Comparison of ENCODE assay signal across 8 cellular contexts in the genomic region with DNA sequence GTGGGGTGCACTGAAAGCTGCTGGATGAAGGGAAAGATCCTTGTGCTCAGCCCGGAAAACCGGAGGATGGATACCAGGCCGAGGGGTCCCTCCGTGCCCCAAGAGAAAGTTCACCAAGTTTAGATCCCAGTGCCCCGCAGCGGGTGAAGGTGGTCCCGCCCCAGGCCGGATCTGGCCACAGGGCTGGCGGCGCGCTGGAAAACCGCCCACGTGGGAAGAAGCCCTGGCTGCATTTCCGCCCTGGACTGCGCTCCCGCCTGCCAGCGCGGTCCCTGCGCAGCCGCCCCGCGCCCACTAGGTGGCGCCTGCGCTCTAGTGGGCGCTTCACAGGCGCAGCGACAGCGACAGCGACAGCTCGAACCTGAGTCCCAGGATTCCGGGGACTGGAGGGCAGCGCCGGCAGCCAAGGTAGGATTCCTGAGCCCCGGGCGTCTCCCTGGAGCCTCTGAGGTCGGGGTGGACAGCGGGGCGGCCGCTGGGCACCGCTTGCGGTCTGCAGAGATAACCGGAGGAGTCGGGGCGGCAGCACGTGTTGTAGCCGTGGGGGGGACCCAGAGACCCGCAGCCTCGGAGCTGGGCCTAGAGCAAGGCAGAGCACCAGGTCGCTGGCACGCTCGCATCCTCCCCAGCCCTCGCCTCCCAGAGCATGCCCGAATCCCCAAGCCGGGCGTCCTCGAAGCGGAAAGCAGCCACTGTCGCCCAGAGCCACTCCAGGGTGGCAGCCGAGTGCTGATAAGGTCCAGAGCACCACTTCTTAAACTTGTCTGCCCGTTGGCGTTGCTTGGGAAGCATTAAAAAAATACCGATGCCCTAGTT. TPM values are rescaled to one million over a fixed set of nuclear protein-coding genes. Genes with fewer than 3 reads are reported as not detected.
A peak's percentile ranks its signal among the peaks of the same experiment; 100 is the strongest.
DNase-seq lines count a peak whose midpoint lies in the region; ATAC-seq and TF ChIP-seq lines count a peak whose summit lies in the region.

TSS of gene CHD9 (plus strand) at position 322 of the 816 bp plus-strand sequence. CDS start 101,099 bp downstream, outside the sequence.

- WGBS in esophagus muscularis mucosa = 0% methylated on average over 17 of the region's 62 CpGs

- H3K4me3 ChIP-seq in KMS-11 (IDR thresholded peaks at IDR 0.05; ENCODE audit: insufficient read depth, low read depth, low read length) (no peak within 1 kb of the TSS), Peyer's patch (peak within 1 kb of the TSS; percentile 56 to 73 (median 65)), esophagus muscularis mucosa (peak within 1 kb of the TSS; percentile 63 to 92 (median 68))

- peak; percentile 45 to 48 for TF ChIP-seq POLR2A in Peyer's patch (IDR thresholded peaks at IDR 0.05)
- TF ChIP-seq POLR2A in esophagus muscularis mucosa (IDR thresholded peaks at IDR 0.05; ENCODE audit: low read depth) = no peak

- TF ChIP-seq CTCF in KMS-11 (conservative IDR thresholded peaks at IDR 0.05; ENCODE audit: low read depth, low read length) (peak; percentile 79), Peyer's patch (IDR thresholded peaks at IDR 0.05) (peak; percentile 97 to 100 (median 100)), esophagus muscularis mucosa (IDR thresholded peaks at IDR 0.05) (peak in 2 of 3 experiments; percentile 96 to 99)

- intact Hi-C loops in esophagus muscularis mucosa (cut with DNase I) = loop anchor here (2.0 to 10.0 kb wide), 5 partner anchors 37 to 230 kb away; no protein-coding TSS in a partner anchor

- TF ChIP-seq EP300 in esophagus muscularis mucosa (IDR thresholded peaks at IDR 0.05) = no peak

- H3K36me3 ChIP-seq in KMS-11 (ENCODE audit: insufficient read depth) = no peaks in the 10 kb centered on the region
- H3K36me3 ChIP-seq in Peyer's patch = no peaks in the 10 kb centered on the region
- no peaks in the 10 kb centered on the region for H3K36me3 ChIP-seq in esophagus muscularis mucosa

- peak; percentile 35 for DNase-seq in DMS79 (lab: John Stamatoyannopoulos, UW)
- DNase-seq in Peyer's patch = peak; percentile 80 to 92 (median 91)
- DNase-seq in activated T-cell treated with anti-CD3 and anti-CD28 coated beads, Interleukin-2, amount 50 U/mL, for 48 hours = peak; percentile 81 to 86
- peak; percentile 96 for DNase-seq in esophagus muscularis mucosa (ENCODE audit: extremely low spot score)
- peak; percentile 89 for DNase-seq in myocyte (ENCODE audit: low read depth)
- peak; percentile 47 to 56 for DNase-seq in stimulated activated CD8-positive, alpha-beta memory T cell treated with anti-CD3 and anti-CD28 coated beads, Interleukin-7, amount 100 ng/mL, for 48 hours (ENCODE audit: extremely low read depth in 1 of 2, low read depth in 1 of 2)

- H2AFZ ChIP-seq in KMS-11 (ENCODE audit: low read depth) = peak within 1 kb of the TSS; percentile 77

- no peaks in the 10 kb centered on the region for H3K9me3 ChIP-seq in Peyer's patch
- H3K9me3 ChIP-seq in esophagus muscularis mucosa = no peaks in the 10 kb centered on the region

- peak within 1 kb of the TSS; percentile 76 for H3K4me2 ChIP-seq in KMS-11

- peak; percentile 80 for ATAC-seq in GM21723 (IDR thresholded peaks at IDR 0.05; ENCODE audit: unreplicated experiment)

- H4K20me1 ChIP-seq in KMS-11 (ENCODE audit: insufficient read depth) = no peaks in the 10 kb centered on the region

- H3K79me2 ChIP-seq in KMS-11 (ENCODE audit: insufficient read depth, low read depth) = peaks cover 34% of the 10 kb centered on the region

- H3K27me3 ChIP-seq in KMS-11 (ENCODE audit: insufficient read depth, low read depth) = no peaks in the 10 kb centered on the region
- H3K27me3 ChIP-seq in Peyer's patch = no peaks in the 10 kb centered on the region
- no peaks in the 10 kb centered on the region for H3K27me3 ChIP-seq in esophagus muscularis mucosa

- peaks cover 18% of the 10 kb centered on the region for H3K4me1 ChIP-seq in KMS-11 (ENCODE audit: low read depth, poor library complexity, severe bottlenecking)
- H3K4me1 ChIP-seq in Peyer's patch = peaks cover 0 to 32% (median 3%) of the 10 kb centered on the region in 4 donors
- peaks cover 27 to 50% (median 35%) of the 10 kb centered on the region in 4 donors for H3K4me1 ChIP-seq in esophagus muscularis mucosa

- H3K27ac ChIP-seq in KMS-11 = peak within 1 kb of the TSS; percentile 73
- peak within 1 kb of the TSS; percentile 78 to 89 (median 85) for H3K27ac ChIP-seq in Peyer's patch
- peak within 1 kb of the TSS; percentile 72 to 89 (median 78) for H3K27ac ChIP-seq in esophagus muscularis mucosa (replicated peaks in 1 of 4)

- peak within 1 kb of the TSS; percentile 92 for H3K9ac ChIP-seq in KMS-11

RNA-seq across cellular contexts. Expression of gene CHD9, which starts in this region (rescaled TPM):
- total RNA-seq in Peyer's patch (100 to 1,000 TPM in 1 of 4 donors, 10 to 100 TPM in 3; 48.4 to 187 (median 79.3) TPM), esophagus muscularis mucosa (10 to 100 TPM; 45.2 to 64.0 (median 49.5) TPM), myocyte (35.2 and 42.1 TPM in 2 replicates)
- polyA plus RNA-seq in myocyte (2012) = 10.0 TPM

Comparison
In these comparisons a context has a peak if more than half of its experiments do, and no peak if none do; other contexts are left out.
1. DNase-seq: peak in every context shown above with its lines; median percentile 96 in esophagus muscularis mucosa; 91 in Peyer's patch; 89 in myocyte; 84 in activated T-cell treated with anti-CD3 and anti-CD28 coated beads, Interleukin-2, amount 50 U/mL, for 48 hours; 52 in stimulated activated CD8-positive, alpha-beta memory T cell treated with anti-CD3 and anti-CD28 coated beads, Interleukin-7, amount 100 ng/mL, for 48 hours; 35 in DMS79.